In genomic region chr7:24366901-24367300, GRCh38 we compare ENCODE assay signal across 18 cellular contexts.
"Had no signal": no experiment of that assay in that cellular context is flagged by ENCODE, and none has a peak within 500 bp of the region (broad histone marks: within the 10 kb centered on the region; RNA-seq: fewer than 3 reads in every experiment).

No MANE protein-coding gene starts in this region.

- H3K36me3 Mint-ChIP-seq: memory B cell; natural killer cell treated with Interleukin-12 subunit alpha and Interleukin-12 subunit beta and Interleukin-15 and Interleukin-18, amount 100 ng/mL, for 72 hours; type B pancreatic cell had no signal

- H3K27me3 Mint-ChIP-seq: progenitor cell of endocrine pancreas had no signal

- H3K4me3 ChIP-seq: cardiac muscle cell, dorsolateral prefrontal cortex, right lobe of liver, spleen had no signal

- H3K27ac Mint-ChIP-seq: activated T-helper 2 cell treated with anti-CD3 and anti-CD28 coated beads, Interferon-gamma antibody, Interleukin-2, Interleukin-4, amounts not matched to agents 10 μg/mL and 5 μg/mL and 100 μg/mL, durations not matched to agents 14 hours and 24 hours and 36 hours; memory B cell; natural killer cell treated with Interleukin-12 subunit alpha and Interleukin-12 subunit beta and Interleukin-15 and Interleukin-18, amount 100 ng/mL, for 72 hours; progenitor cell of endocrine pancreas; type B pancreatic cell had no signal

- H3K27me3 ChIP-seq: cardiac muscle cell, dorsolateral prefrontal cortex, right lobe of liver, spleen had no signal

- ATAC-seq: activated CD4-positive, CD25-positive, alpha-beta regulatory T cell treated with anti-CD3 and anti-CD28 coated beads, Interleukin-2, amount 50 U/mL, for 24 hours; left ventricle myocardium superior; natural killer cell treated with Interleukin-12 subunit alpha and Interleukin-12 subunit beta and Interleukin-15 and Interleukin-18, amount 100 ng/mL, for 72 hours; right lobe of liver; stimulated activated naive CD8-positive, alpha-beta T cell treated with anti-CD3 and anti-CD28 coated beads, Interleukin-15, amount 100 ng/mL, for 72 hours had no signal

- H3K4me3 Mint-ChIP-seq: memory B cell; natural killer cell treated with Interleukin-12 subunit alpha and Interleukin-12 subunit beta and Interleukin-15 and Interleukin-18, amount 100 ng/mL, for 72 hours; stimulated activated naive CD8-positive, alpha-beta T cell treated with anti-CD3 and anti-CD28 coated beads, Interleukin-15, amount 100 ng/mL, for 72 hours; type B pancreatic cell had no signal

- H3K36me3 ChIP-seq: cardiac muscle cell, right lobe of liver, spleen had no signal

- H3K27ac ChIP-seq: cardiac muscle cell, dorsolateral prefrontal cortex, right lobe of liver, spleen had no signal

- H3K9me3 Mint-ChIP-seq: activated T-helper 2 cell treated with anti-CD3 and anti-CD28 coated beads, Interferon-gamma antibody, Interleukin-2, Interleukin-4, amounts not matched to agents 10 μg/mL and 5 μg/mL and 100 μg/mL, durations not matched to agents 14 hours and 24 hours and 36 hours; memory B cell; natural killer cell treated with Interleukin-12 subunit alpha and Interleukin-12 subunit beta and Interleukin-15 and Interleukin-18, amount 100 ng/mL, for 72 hours; stimulated activated naive CD8-positive, alpha-beta T cell treated with anti-CD3 and anti-CD28 coated beads, Interleukin-15, amount 100 ng/mL, for 72 hours; type B pancreatic cell had no signal

- H3K4me1 ChIP-seq: right lobe of liver, spleen had no signal

- DNase-seq: activated CD4-positive, alpha-beta T cell treated with anti-CD3 and anti-CD28 coated beads, Interleukin-2, amount 50 U/mL, for 1 hour; activated naive CD4-positive, alpha-beta T cell treated with anti-CD3 and anti-CD28 coated beads, Interleukin-2, amount 50 U/mL, for 16 hours; dorsolateral prefrontal cortex; erythroblast; kidney glomerular epithelial cell; left ventricle myocardium superior; occipital lobe; right lobe of liver; spleen; stimulated activated naive CD8-positive, alpha-beta T cell treated with anti-CD3 and anti-CD28 coated beads, Interleukin-15, amount 100 ng/mL, for 72 hours; T-helper 9 cell had no signal

- H3K4me1 Mint-ChIP-seq: memory B cell; stimulated activated naive CD8-positive, alpha-beta T cell treated with anti-CD3 and anti-CD28 coated beads, Interleukin-15, amount 100 ng/mL, for 72 hours had no signal

- H3K9me3 ChIP-seq: right lobe of liver, spleen had no signal
